In the genomic region with DNA sequence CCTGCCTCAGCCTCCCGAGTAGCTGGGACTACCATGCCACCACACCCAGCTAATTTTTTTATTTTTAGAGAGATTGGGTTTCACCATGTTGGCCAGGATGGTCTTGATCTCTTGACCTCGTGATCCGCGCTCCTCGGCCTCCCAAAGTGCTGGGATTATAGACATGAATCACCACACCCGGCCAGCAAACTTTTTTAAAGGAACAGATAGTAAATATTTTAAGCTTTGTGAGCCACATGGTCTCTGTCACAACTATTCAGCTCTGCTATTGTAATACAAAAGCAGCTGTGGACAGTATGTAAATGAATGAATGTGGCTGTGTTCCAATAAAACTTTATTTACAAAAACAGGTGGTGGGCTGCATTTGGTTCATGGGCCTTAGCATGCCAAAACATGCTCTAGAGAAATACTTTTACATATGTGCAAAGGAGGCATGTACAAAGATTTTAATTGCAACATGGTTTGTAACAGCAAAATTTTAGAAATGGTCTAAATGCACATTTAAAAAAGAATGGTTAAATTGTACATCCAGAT, we compare ENCODE assay signal across 1 cellular context.
TF ChIP-seq lines count a peak whose summit lies in the region.

No MANE protein-coding gene starts in this region.

TF ChIP-seq in GM12878, 131 proteins besides CTCF, POLR2A, EP300 and RAD21:
- no peak for TF ChIP-seq SIX5 (IDR thresholded peaks at IDR 0.05; ENCODE audit: low read depth, low read length, severe bottlenecking)
- TF ChIP-seq CREB1 (IDR thresholded peaks at IDR 0.05; ENCODE audit: low read depth), result no peak
- TF ChIP-seq, protein P1, sequence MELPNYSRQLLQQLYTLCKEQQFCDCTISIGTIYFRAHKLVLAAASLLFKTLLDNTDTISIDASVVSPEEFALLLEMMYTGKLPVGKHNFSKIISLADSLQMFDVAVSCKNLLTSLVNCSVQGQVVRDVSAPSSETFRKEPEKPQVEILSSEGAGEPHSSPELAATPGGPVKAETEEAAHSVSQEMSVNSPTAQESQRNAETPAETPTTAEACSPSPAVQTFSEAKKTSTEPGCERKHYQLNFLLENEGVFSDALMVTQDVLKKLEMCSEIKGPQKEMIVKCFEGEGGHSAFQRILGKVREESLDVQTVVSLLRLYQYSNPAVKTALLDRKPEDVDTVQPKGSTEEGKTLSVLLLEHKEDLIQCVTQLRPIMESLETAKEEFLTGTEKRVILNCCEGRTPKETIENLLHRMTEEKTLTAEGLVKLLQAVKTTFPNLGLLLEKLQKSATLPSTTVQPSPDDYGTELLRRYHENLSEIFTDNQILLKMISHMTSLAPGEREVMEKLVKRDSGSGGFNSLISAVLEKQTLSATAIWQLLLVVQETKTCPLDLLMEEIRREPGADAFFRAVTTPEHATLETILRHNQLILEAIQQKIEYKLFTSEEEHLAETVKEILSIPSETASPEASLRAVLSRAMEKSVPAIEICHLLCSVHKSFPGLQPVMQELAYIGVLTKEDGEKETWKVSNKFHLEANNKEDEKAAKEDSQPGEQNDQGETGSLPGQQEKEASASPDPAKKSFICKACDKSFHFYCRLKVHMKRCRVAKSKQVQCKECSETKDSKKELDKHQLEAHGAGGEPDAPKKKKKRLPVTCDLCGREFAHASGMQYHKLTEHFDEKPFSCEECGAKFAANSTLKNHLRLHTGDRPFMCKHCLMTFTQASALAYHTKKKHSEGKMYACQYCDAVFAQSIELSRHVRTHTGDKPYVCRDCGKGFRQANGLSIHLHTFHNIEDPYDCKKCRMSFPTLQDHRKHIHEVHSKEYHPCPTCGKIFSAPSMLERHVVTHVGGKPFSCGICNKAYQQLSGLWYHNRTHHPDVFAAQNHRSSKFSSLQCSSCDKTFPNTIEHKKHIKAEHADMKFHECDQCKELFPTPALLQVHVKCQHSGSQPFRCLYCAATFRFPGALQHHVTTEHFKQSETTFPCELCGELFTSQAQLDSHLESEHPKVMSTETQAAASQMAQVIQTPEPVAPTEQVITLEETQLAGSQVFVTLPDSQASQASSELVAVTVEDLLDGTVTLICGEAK (IDR thresholded peaks at IDR 0.05; ENCODE audit: borderline replicate concordance), result peak; percentile 72
